26 cellular contexts compared by ENCODE assay signal in the genomic region with DNA sequence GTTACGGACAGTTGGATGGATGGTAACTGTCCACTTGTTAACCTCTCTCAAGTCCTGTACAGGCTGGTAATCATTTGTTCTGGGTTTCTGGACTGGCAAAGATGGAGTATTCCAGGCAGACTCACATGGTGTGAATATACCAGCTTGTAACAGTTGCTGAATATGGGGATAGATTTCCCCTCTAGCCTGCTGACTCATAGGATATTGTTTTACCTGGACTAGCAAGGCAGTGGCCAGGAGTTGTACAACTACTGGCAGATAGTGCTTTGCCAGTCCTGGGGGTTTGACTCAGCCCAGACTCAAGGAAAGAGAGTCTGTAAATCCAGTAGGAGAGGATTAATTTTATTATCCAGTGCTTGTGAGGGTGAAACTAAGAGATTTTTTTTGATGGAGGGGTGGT.
"Had no signal": no experiment of that assay in that cellular context is flagged by ENCODE, and none has a peak within 500 bp of the region (broad histone marks: within the 10 kb centered on the region; RNA-seq: fewer than 3 reads in every experiment).

No MANE protein-coding gene starts in this region.

- H3K27ac ChIP-seq: neutrophil, prostate gland, right lobe of liver, sigmoid colon, stomach, thoracic aorta, thyroid gland, tibial nerve, upper lobe of left lung, vagina had no signal

- DNase-seq: naive thymus-derived CD4-positive, alpha-beta T cell; natural killer cell; nephron progenitor cell; nucleus accumbens; right cardiac atrium; right lobe of liver; sigmoid colon; small intestine; stimulated activated CD4-positive, alpha-beta T cell treated with anti-CD3 and anti-CD28 coated beads, Interleukin-15, amount 100 ng/mL, for 24 hours; stimulated activated CD4-positive, alpha-beta T cell treated with anti-CD3 and anti-CD28 coated beads, Interleukin-2, amount 100 ng/mL, for 24 hours; stimulated activated CD4-positive, alpha-beta T cell treated with anti-CD3 and anti-CD28 coated beads, Interleukin-2, amount 100 ng/mL, for 48 hours; stimulated activated CD4-positive, alpha-beta T cell treated with anti-CD3 and anti-CD28 coated beads, Interleukin-4, amount 100 ng/mL, for 24 hours; stimulated activated naive B cell treated with anti-CD40 and anti-IgM and Interleukin-4, amounts not matched to agents 10 μg/mL and 1 μg/mL and 100 μg/mL, for 72 hours; stimulated activated naive CD4-positive, alpha-beta T cell treated with Interleukin-2 at 50 U/mL for 16 hours; stomach; trophoblast cell; upper lobe of left lung had no signal

- H3K27me3 ChIP-seq: neutrophil, ovary, right lobe of liver, sigmoid colon, stomach, thyroid gland, tibial nerve, upper lobe of left lung, vagina had no signal

- ATAC-seq: naive thymus-derived CD4-positive, alpha-beta T cell; natural killer cell; right cardiac atrium; right lobe of liver; stimulated activated effector memory CD8-positive, alpha-beta T cell treated with anti-CD3 and anti-CD28 coated beads, Interleukin-12 subunit alpha, Interleukin-12 subunit beta, amount 100 ng/mL, for 72 hours; stimulated activated naive B cell treated with anti-CD40 and anti-IgM and Interleukin-4, amounts not matched to agents 10 μg/mL and 1 μg/mL and 100 μg/mL, for 72 hours had no signal

- H3K4me1 ChIP-seq: prostate gland, right lobe of liver, stomach, tibial nerve, upper lobe of left lung, vagina had no signal

- H3K4me3 ChIP-seq: ovary, prostate gland, right lobe of liver, sigmoid colon, stomach, thoracic aorta, thyroid gland, tibial nerve, upper lobe of left lung, vagina had no signal

- H3K9me3 ChIP-seq: neutrophil, ovary, prostate gland, right lobe of liver, stomach, thoracic aorta, thyroid gland, tibial nerve, upper lobe of left lung, vagina had no signal

- FAIRE-seq: small intestine, urothelium cell line had no signal

- H3K36me3 ChIP-seq: neutrophil, ovary, prostate gland, right lobe of liver, sigmoid colon, stomach, thoracic aorta, thyroid gland, tibial nerve, upper lobe of left lung, vagina had no signal
